ENCODE assay signal across 1 cellular context in genomic region chr9:137294091-137294683, GRCh38.
TF ChIP-seq lines count a peak whose summit lies in the region.

No MANE protein-coding gene starts in this region.

TF ChIP-seq in HepG2, 621 proteins besides CTCF, POLR2A, EP300 and RAD21 (continued from another document):
- TF ChIP-seq BCLAF1 (IDR thresholded peaks at IDR 0.05) (no peak), IRF2 (CRISPR knock-in tag; IDR thresholded peaks at IDR 0.05) (peak; percentile 65; the same call in 1 of the 2 replicates)
TF ChIP-seq in HepG2: peak in this region for 65.
